18 cellular contexts compared by ENCODE assay signal in the genomic region with DNA sequence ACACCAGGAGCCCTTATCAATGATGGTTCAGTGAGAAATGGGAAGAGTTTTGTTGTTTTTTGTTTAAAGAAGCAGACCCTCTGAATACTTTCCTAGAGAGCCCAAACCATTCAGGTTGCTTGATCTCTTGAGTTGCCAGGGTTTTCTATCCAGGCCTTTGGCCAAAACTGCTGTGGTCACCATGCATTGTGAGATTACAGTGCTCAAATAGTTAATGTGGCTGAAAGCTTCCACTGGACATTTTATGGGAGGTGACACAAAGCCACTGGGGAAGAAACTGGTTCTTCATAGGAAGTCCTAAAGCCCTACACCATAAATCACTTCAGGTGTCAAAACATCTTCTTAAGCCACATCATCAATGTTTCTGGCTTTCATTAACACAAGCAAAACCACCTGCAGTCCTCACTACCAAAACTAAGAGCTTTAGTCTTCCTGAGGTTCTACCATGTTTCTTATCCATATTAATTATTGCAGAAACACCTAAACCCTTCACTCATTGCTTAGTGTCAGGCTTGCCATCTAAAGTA.
DNase-seq lines count a peak whose midpoint lies in the region; ATAC-seq, FAIRE-seq and TF ChIP-seq lines count a peak whose summit lies in the region.
"Had no signal": no experiment of that assay in that cellular context is flagged by ENCODE, and none has a peak within 500 bp of the region (broad histone marks: within the 10 kb centered on the region; RNA-seq: fewer than 3 reads in every experiment).

No MANE protein-coding gene starts in this region.

- CTCF ChIA-PET in A549 (lab: Yijun Ruan, JAX) (no interaction called here), PC-3 (lab: Charles Lee) (no interaction called here)

- no peak overlapping the region for H3K27ac Mint-ChIP-seq in chondrocyte (ENCODE audit: unreplicated experiment)
- H3K27ac Mint-ChIP-seq: T-cell had no signal

- peaks cover 3% of the 10 kb centered on the region for H3F3A ChIP-seq in PC-3 (ENCODE audit: low read length, unreplicated experiment)

- H3K9me3 ChIP-seq in A549 (peaks cover 7% of the 10 kb centered on the region; the same call in 2 of the 3 replicates), PC-3 (ENCODE audit: low read length) (no peaks in the 10 kb centered on the region)

- POLR2A ChIA-PET in A549 (lab: Yijun Ruan, JAX) (no interaction called here), PC-3 (lab: Charles Lee; ENCODE audit: unreplicated experiment) (no interaction called here)

- H3K4me3 ChIP-seq in A549 (no peak overlapping the region), AG10803 (ENCODE audit: low read length) (no peak overlapping the region), PC-3 (ENCODE audit: low read length) (no peak overlapping the region), fibroblast of villous mesenchyme (ENCODE audit: low read depth, low read length) (no peak overlapping the region)

- H3K79me2 ChIP-seq in PC-3 (ENCODE audit: low read length), result no peaks in the 10 kb centered on the region

- no peak for DNase-seq in A549 (ENCODE audit: low read depth in 1 of 2, low spot score in 1 of 2)
- DNase-seq in AG10803 (ENCODE audit: low read depth), result peak; percentile 19
- no peak for DNase-seq in PC-3
- DNase-seq in fibroblast of villous mesenchyme (ENCODE audit: low read depth), result peak; percentile 7
- no peak for DNase-seq in chondrocyte (ENCODE audit: low spot score)
- DNase-seq: C1 segment of cervical spinal cord, Caco-2, DMS79, GDM1, NCI-H1436 treated with DMSO at 0.1 percent for 48 hours, NCI-H2081, NCI-H510A treated with DMSO at 0.1 percent for 48 hours, T-cell had no signal

- H3K36me3 Mint-ChIP-seq in chondrocyte (ENCODE audit: low read depth), result no peaks in the 10 kb centered on the region
- H3K36me3 Mint-ChIP-seq: T-cell had no signal

- no peak overlapping the region for H3K4me3 Mint-ChIP-seq in chondrocyte (ENCODE audit: unreplicated experiment)
- H3K4me3 Mint-ChIP-seq: T-cell had no signal

- TF ChIP-seq POLR2A in A549 (IDR thresholded peaks at IDR 0.05; ENCODE audit: low read length), result no peak

- no peak for FAIRE-seq in A549 (lab: Jason Lieb, UNC)
- FAIRE-seq: GM12892, H54 had no signal

- H2AFZ ChIP-seq in PC-3 (ENCODE audit: low read length), result no peak overlapping the region

- H4K20me1 ChIP-seq in PC-3 (ENCODE audit: low read length), result no peaks in the 10 kb centered on the region

- intact Hi-C loops in PC-3 (cut with micrococcal nuclease), result no loop called here

- ATAC-seq in A549 (no peak), PC-3 (no peak), GM18907 (IDR thresholded peaks at IDR 0.05; ENCODE audit: unreplicated experiment) (no peak), GM21825 (IDR thresholded peaks at IDR 0.05; ENCODE audit: unreplicated experiment) (no peak)
- ATAC-seq: T-cell had no signal

- H3K4me1 ChIP-seq in A549 (peaks cover 27% of the 10 kb centered on the region), PC-3 (ENCODE audit: insufficient read depth, low read length) (peaks cover 22% of the 10 kb centered on the region)

- no peak for TF ChIP-seq EP300 in A549 (IDR thresholded peaks at IDR 0.05)

- H3K27ac ChIP-seq in A549 (peak overlapping the region; percentile 37 to 80; a peak in 4 of 6 replicates), PC-3 (ENCODE audit: low read length) (peak overlapping the region; percentile 93)
- H3K27ac ChIP-seq: RWPE1 had no signal

- no TSS peak for BruUV-seq in PC-3 (replicated peaks; lab: Mats Ljungman, UMichigan)

- H3K9me2 ChIP-seq in PC-3 (replicated peaks; ENCODE audit: low read length), result no peaks in the 10 kb centered on the region

- no peak overlapping the region for H3K9ac ChIP-seq in PC-3 (ENCODE audit: low read length)

- peaks cover 5% of the 10 kb centered on the region for H3K9me3 Mint-ChIP-seq in chondrocyte (ENCODE audit: low read depth)

- H3K4me1 Mint-ChIP-seq in chondrocyte (ENCODE audit: low read depth), result peaks cover 34% of the 10 kb centered on the region
- H3K4me1 Mint-ChIP-seq: T-cell had no signal

- TF ChIP-seq CTCF in A549 (IDR thresholded peaks at IDR 0.05), result no peak
- TF ChIP-seq CTCF in AG10803 (conservative IDR thresholded peaks at IDR 0.05; ENCODE audit: low read length), result no peak
- no peak for TF ChIP-seq CTCF in PC-3 (conservative IDR thresholded peaks at IDR 0.05; ENCODE audit: low read depth, low read length)
- TF ChIP-seq CTCF in fibroblast of villous mesenchyme (IDR thresholded peaks at IDR 0.05; ENCODE audit: insufficient read depth, low read depth, low read length), result no peak
- no peak for TF ChIP-seq CTCF in chondrocyte (IDR thresholded peaks at IDR 0.05)

- H3K4me2 ChIP-seq in A549 (peak overlapping the region; percentile 96), PC-3 (ENCODE audit: low read length) (no peak overlapping the region)

- no peak for TF ChIP-seq RAD21 in A549 (conservative IDR thresholded peaks at IDR 0.05 in 1 of 2, IDR thresholded peaks at IDR 0.05 in 1 of 2)

- H3K27me3 Mint-ChIP-seq in chondrocyte (ENCODE audit: low read depth), result no peaks in the 10 kb centered on the region

- no peaks in the 10 kb centered on the region for H3K27me3 ChIP-seq in PC-3 (ENCODE audit: low read length)

- H3K36me3 ChIP-seq in PC-3 (ENCODE audit: low read depth, low read length), result no peaks in the 10 kb centered on the region

TF ChIP-seq in A549, 52 proteins besides CTCF, POLR2A, EP300 and RAD21:
- no peak for TF ChIP-seq RNF2 (IDR thresholded peaks at IDR 0.05; ENCODE audit: borderline replicate concordance, low read depth)
- TF ChIP-seq RCOR1 (IDR thresholded peaks at IDR 0.05; ENCODE audit: low read depth, low read length), result no peak

Comparison
In these comparisons a context has a peak if more than half of its experiments do, and no peak if none do; other contexts are left out.
1. DNase-seq: peak in AG10803 (single experiment) and fibroblast of villous mesenchyme (single experiment); none in A549 (0 of 2), PC-3 (single experiment) and chondrocyte (single experiment).